In genomic region chr9:137243266-137243625, GRCh38 we compare ENCODE assay signal across 12 cellular contexts. TPM values are rescaled to one million over a fixed set of nuclear protein-coding genes. Genes with fewer than 3 reads are reported as not detected.
DNase-seq lines count a peak whose midpoint lies in the region; ATAC-seq and TF ChIP-seq lines count a peak whose summit lies in the region.
"Not testable (repeated sequence)": the region's sequence is repeated elsewhere in the genome, so short reads cannot be mapped to it uniquely, and the experiment has no call there.
"Had no signal": no experiment of that assay in that cellular context is flagged by ENCODE, and none has a peak within 500 bp of the region (broad histone marks: within the 10 kb centered on the region; RNA-seq: fewer than 3 reads in every experiment).

No MANE protein-coding gene starts in this region.

- peaks cover 38% of the 10 kb centered on the region for H3K79me2 ChIP-seq in DOHH2 (ENCODE audit: control insufficient read depth, low read length)

- H3K27me3 ChIP-seq in DOHH2 (ENCODE audit: control insufficient read depth, low read length); Panc1 (ENCODE audit: control insufficient read depth, insufficient read depth, low read length); thymus (ENCODE audit: control insufficient read depth, insufficient read depth): not testable (repeated sequence)

- not testable (repeated sequence) for H3K27ac ChIP-seq in DOHH2 (ENCODE audit: low read depth, low read length); thymus (ENCODE audit: low read depth)
- H3K27ac ChIP-seq in Panc1 (ENCODE audit: low read length), result peak overlapping the region; percentile 4; the same call in 1 of the 2 replicates

- H3K36me3 Mint-ChIP-seq in activated T-helper 1 cell treated with anti-CD3 and anti-CD28 coated beads, Interleukin-12 subunit alpha, Interleukin-12 subunit beta, Interleukin-2, Interleukin-4 antibody, amounts not matched to agents 30 ng/mL and 10 ng/mL and 1 ng/mL, durations not matched to agents 14 hours and 24 hours and 36 hours (ENCODE audit: low read depth), result peaks cover 23% of the 10 kb centered on the region
- H3K36me3 Mint-ChIP-seq in effector memory CD8-positive, alpha-beta T cell (ENCODE audit: insufficient read depth), result peaks cover 38% of the 10 kb centered on the region
- peaks cover 19% of the 10 kb centered on the region for H3K36me3 Mint-ChIP-seq in nephron (ENCODE audit: low read depth)

- H3K9me3 Mint-ChIP-seq in activated T-helper 1 cell treated with anti-CD3 and anti-CD28 coated beads, Interleukin-12 subunit alpha, Interleukin-12 subunit beta, Interleukin-2, Interleukin-4 antibody, amounts not matched to agents 30 ng/mL and 10 ng/mL and 1 ng/mL, durations not matched to agents 14 hours and 24 hours and 36 hours; effector memory CD8-positive, alpha-beta T cell; nephron: not testable (repeated sequence)

- TSS peak; percentile 96 for BruUV-seq in Panc1 (replicated peaks; lab: Mats Ljungman, UMichigan)

- 97% methylated on average over 18 of the region's 18 CpGs for WGBS in thymus

- CTCF ChIA-PET in Panc1 (lab: Charles Lee), result not testable (repeated sequence)

- H3K9me3 ChIP-seq in DOHH2 (ENCODE audit: control insufficient read depth, insufficient read depth, low read length); Panc1 (ENCODE audit: control insufficient read depth, insufficient read depth, low read depth, low read length); thymus (ENCODE audit: control insufficient read depth): not testable (repeated sequence)

- in situ Hi-C loops in Panc1 (cut with HindIII; ENCODE audit: low pct_unique_long_range_greater_than_20kb, low sequenced_read_pairs), result not testable (repeated sequence)

- H3K4me1 ChIP-seq in DOHH2 (ENCODE audit: control insufficient read depth, low read length) (peaks cover 46% of the 10 kb centered on the region), Panc1 (ENCODE audit: control insufficient read depth, insufficient read depth, low read length) (peaks cover 26% of the 10 kb centered on the region), thymus (ENCODE audit: control insufficient read depth, insufficient read depth, low read length) (peaks cover 17% of the 10 kb centered on the region)

- POLR2A ChIA-PET in Panc1 (lab: Charles Lee), result interaction anchor here (1.6 kb wide), 1 partner anchor 11 kb away, joined by 4 read pairs; no protein-coding TSS in a partner anchor

- not testable (repeated sequence) for H3K27me3 Mint-ChIP-seq in activated T-helper 1 cell treated with anti-CD3 and anti-CD28 coated beads, Interleukin-12 subunit alpha, Interleukin-12 subunit beta, Interleukin-2, Interleukin-4 antibody, amounts not matched to agents 30 ng/mL and 10 ng/mL and 1 ng/mL, durations not matched to agents 14 hours and 24 hours and 36 hours (ENCODE audit: insufficient read depth); effector memory CD8-positive, alpha-beta T cell; nephron (ENCODE audit: low read depth)

- not testable (repeated sequence) for H3K27ac Mint-ChIP-seq in activated T-helper 1 cell treated with anti-CD3 and anti-CD28 coated beads, Interleukin-12 subunit alpha, Interleukin-12 subunit beta, Interleukin-2, Interleukin-4 antibody, amounts not matched to agents 30 ng/mL and 10 ng/mL and 1 ng/mL, durations not matched to agents 14 hours and 24 hours and 36 hours
- H3K27ac Mint-ChIP-seq in effector memory CD8-positive, alpha-beta T cell, result peak overlapping the region in 1 of 2 donors; percentile 93
- peak overlapping the region in 1 of 3 experiments; percentile 65 for H3K27ac Mint-ChIP-seq in nephron

- intact Hi-C loops in Panc1 (cut with micrococcal nuclease; ENCODE audit: unreplicated experiment), result not testable (repeated sequence)
- intact Hi-C loops in activated T-helper 1 cell treated with anti-CD3 and anti-CD28 coated beads, Interleukin-12 subunit alpha, Interleukin-12 subunit beta, Interleukin-2, Interleukin-4 antibody, amounts not matched to agents 30 ng/mL and 10 ng/mL and 1 ng/mL, durations not matched to agents 14 hours and 24 hours and 36 hours (cut with micrococcal nuclease), result loop anchor here (5.0 kb wide), 2 partner anchors 179 to 196 kb away; partner anchors contain the start of genes EXD3, NOXA1 and NPDC1

- H3K9me2 ChIP-seq in DOHH2 (replicated peaks; ENCODE audit: control insufficient read depth, low read length), result not testable (repeated sequence)

- not testable (repeated sequence) for TF ChIP-seq CTCF in DOHH2 (IDR thresholded peaks at IDR 0.05; ENCODE audit: low read depth, low read length, poor library complexity, severe bottlenecking); Panc1 (IDR thresholded peaks at IDR 0.05); nephron (IDR thresholded peaks at IDR 0.05; ENCODE audit: unreplicated experiment in 3 of 3)

- H3F3A ChIP-seq in DOHH2 (ENCODE audit: control insufficient read depth, insufficient read depth), result not testable (repeated sequence)

- not testable (repeated sequence) for ATAC-seq in Panc1; effector memory CD8-positive, alpha-beta T cell (replicated peaks)

- peaks cover 29% of the 10 kb centered on the region for H3K36me3 ChIP-seq in DOHH2 (ENCODE audit: control insufficient read depth, low read length)
- not testable (repeated sequence) for H3K36me3 ChIP-seq in Panc1 (ENCODE audit: control insufficient read depth, insufficient read depth, low read length)
- H3K36me3 ChIP-seq in thymus (ENCODE audit: control insufficient read depth, insufficient read depth), result peaks cover 11% of the 10 kb centered on the region

- H3K4me1 Mint-ChIP-seq in activated T-helper 1 cell treated with anti-CD3 and anti-CD28 coated beads, Interleukin-12 subunit alpha, Interleukin-12 subunit beta, Interleukin-2, Interleukin-4 antibody, amounts not matched to agents 30 ng/mL and 10 ng/mL and 1 ng/mL, durations not matched to agents 14 hours and 24 hours and 36 hours (ENCODE audit: low read depth), result peaks cover 22% of the 10 kb centered on the region
- peaks cover 19 to 22% of the 10 kb centered on the region in 2 donors for H3K4me1 Mint-ChIP-seq in effector memory CD8-positive, alpha-beta T cell (ENCODE audit: low read depth in 2 of 2)
- H3K4me1 Mint-ChIP-seq in nephron, result peaks cover 31% of the 10 kb centered on the region

- H3K4me3 ChIP-seq in DOHH2 (ENCODE audit: low read length), result peak overlapping the region; percentile 84
- peak overlapping the region; percentile 58 to 70 for H3K4me3 ChIP-seq in Panc1 (ENCODE audit: low read depth in 2 of 2, low read length in 2 of 2)
- peak overlapping the region; percentile 78 for H3K4me3 ChIP-seq in thymus (ENCODE audit: low read length)

- peak overlapping the region; percentile 92 for H3K4me3 Mint-ChIP-seq in activated T-helper 1 cell treated with anti-CD3 and anti-CD28 coated beads, Interleukin-12 subunit alpha, Interleukin-12 subunit beta, Interleukin-2, Interleukin-4 antibody, amounts not matched to agents 30 ng/mL and 10 ng/mL and 1 ng/mL, durations not matched to agents 14 hours and 24 hours and 36 hours
- H3K4me3 Mint-ChIP-seq in effector memory CD8-positive, alpha-beta T cell, result peak overlapping the region; percentile 13 to 97
- peak overlapping the region; percentile 89 to 96 (median 93) for H3K4me3 Mint-ChIP-seq in nephron

- H3K4me2 ChIP-seq in DOHH2 (ENCODE audit: low read length), result peak overlapping the region; percentile 82

- H4K20me1 ChIP-seq in DOHH2 (ENCODE audit: control insufficient read depth, insufficient read depth, low read depth, low read length), result peaks cover 21% of the 10 kb centered on the region

- DNase-seq in Panc1 (ENCODE audit: low read depth, low spot score); activated T-helper 1 cell treated with anti-CD3 and anti-CD28 coated beads, Interleukin-12 subunit alpha, Interleukin-12 subunit beta, Interleukin-2, Interleukin-4 antibody, amounts not matched to agents 30 ng/mL and 10 ng/mL and 1 ng/mL, durations not matched to agents 14 hours and 24 hours and 36 hours (ENCODE audit: low spot score); effector memory CD8-positive, alpha-beta T cell: not testable (repeated sequence)

RNA-seq across cellular contexts. Expression of gene TUBB4B, which starts 2.2 kb away (rescaled TPM):
- total RNA-seq in Panc1 (2021; ENCODE audit: unreplicated experiment), result 265 TPM
- polyA plus RNA-seq in Panc1 (2012; ENCODE audit: insufficient read length), result 313 TPM
- total RNA-seq in activated T-helper 1 cell treated with anti-CD3 and anti-CD28 coated beads, Interleukin-12 subunit alpha, Interleukin-12 subunit beta, Interleukin-2, Interleukin-4 antibody, amounts not matched to agents 30 ng/mL and 10 ng/mL and 1 ng/mL, durations not matched to agents 14 hours and 24 hours and 36 hours, result 277 and 280 TPM in 2 replicates
- polyA plus RNA-seq in thymus, result 104 TPM

RNA-seq across cellular contexts. Expression of gene STPG3, which starts 7.8 kb away (rescaled TPM):
- 0.26 TPM for total RNA-seq in Panc1 (2021; ENCODE audit: unreplicated experiment)
- polyA plus RNA-seq in Panc1 (2012; ENCODE audit: insufficient read length), result 0.28 TPM
- 1.2 and 1.8 TPM in 2 replicates for total RNA-seq in activated T-helper 1 cell treated with anti-CD3 and anti-CD28 coated beads, Interleukin-12 subunit alpha, Interleukin-12 subunit beta, Interleukin-2, Interleukin-4 antibody, amounts not matched to agents 30 ng/mL and 10 ng/mL and 1 ng/mL, durations not matched to agents 14 hours and 24 hours and 36 hours
- 0.43 TPM for polyA plus RNA-seq in thymus
- total RNA-seq: ovary, spleen, vagina had no signal
- polyA plus RNA-seq: esophagus, ovary, spleen had no signal

RNA-seq across cellular contexts. Expression of gene NELFB, which starts 11.9 kb away (rescaled TPM):
- total RNA-seq in Panc1 (2021; ENCODE audit: unreplicated experiment), result 62.4 TPM
- polyA plus RNA-seq in Panc1 (2012; ENCODE audit: insufficient read length), result 94.0 TPM
- total RNA-seq in activated T-helper 1 cell treated with anti-CD3 and anti-CD28 coated beads, Interleukin-12 subunit alpha, Interleukin-12 subunit beta, Interleukin-2, Interleukin-4 antibody, amounts not matched to agents 30 ng/mL and 10 ng/mL and 1 ng/mL, durations not matched to agents 14 hours and 24 hours and 36 hours, result 70.8 and 72.1 TPM in 2 replicates
- 38.8 TPM for polyA plus RNA-seq in thymus

RNA-seq across cellular contexts. Expression of gene SLC34A3, which starts 12.5 kb away (rescaled TPM):
- total RNA-seq in Panc1 (2021; ENCODE audit: unreplicated experiment), result not detected
- 0.78 TPM for polyA plus RNA-seq in Panc1 (2012; ENCODE audit: insufficient read length)
- not detected in 2 replicates for total RNA-seq in activated T-helper 1 cell treated with anti-CD3 and anti-CD28 coated beads, Interleukin-12 subunit alpha, Interleukin-12 subunit beta, Interleukin-2, Interleukin-4 antibody, amounts not matched to agents 30 ng/mL and 10 ng/mL and 1 ng/mL, durations not matched to agents 14 hours and 24 hours and 36 hours
- polyA plus RNA-seq in thymus, result 0.14 TPM
- total RNA-seq: heart left ventricle, Right ventricle myocardium superior, spleen, vagina had no signal
- polyA plus RNA-seq: heart left ventricle, ovary, spleen had no signal

RNA-seq across cellular contexts. Expression of gene RNF224, which starts 15.9 kb away (rescaled TPM):
- total RNA-seq in Panc1 (2021; ENCODE audit: unreplicated experiment), result 0.15 TPM
- 1.1 TPM for polyA plus RNA-seq in Panc1 (2012; ENCODE audit: insufficient read length)
- 0.29 TPM in 1 of 2 replicates, not detected in the other for total RNA-seq in activated T-helper 1 cell treated with anti-CD3 and anti-CD28 coated beads, Interleukin-12 subunit alpha, Interleukin-12 subunit beta, Interleukin-2, Interleukin-4 antibody, amounts not matched to agents 30 ng/mL and 10 ng/mL and 1 ng/mL, durations not matched to agents 14 hours and 24 hours and 36 hours
- 0.16 TPM for polyA plus RNA-seq in thymus
- total RNA-seq: heart left ventricle, Right ventricle myocardium superior, spleen had no signal
- polyA plus RNA-seq: heart left ventricle, ovary, spleen had no signal
